ENCODE assay signal across 8 cellular contexts in genomic region chr1:25922064-25922632, GRCh38. TPM values are rescaled to one million over a fixed set of nuclear protein-coding genes. Genes with fewer than 3 reads are reported as not detected.
DNase-seq lines count a peak whose midpoint lies in the region; ATAC-seq and TF ChIP-seq lines count a peak whose summit lies in the region.

No MANE protein-coding gene starts in this region.

- TF ChIP-seq POLR2A in tibial nerve (IDR thresholded peaks at IDR 0.05), result no peak

- peak overlapping the region; percentile 95 for H3K27ac ChIP-seq in angular gyrus (ENCODE audit: low read depth, low read length)
- H3K27ac ChIP-seq in liver (ENCODE audit: low read depth in 1 of 2, low read length in 2 of 2), result no peak overlapping the region
- H3K27ac ChIP-seq in tibial nerve, result peak overlapping the region; percentile 76 to 83 (median 80)

- H3K4me1 ChIP-seq in liver (ENCODE audit: control insufficient read depth in 4 of 4, insufficient read depth in 4 of 4, low read length in 3 of 4) (peaks cover 2 to 17% (median 13%) of the 10 kb centered on the region in 4 donors), tibial nerve (peaks cover 0 to 32% (median 10%) of the 10 kb centered on the region in 4 donors), mucosa of descending colon (ENCODE audit: low read depth) (peaks cover 8% of the 10 kb centered on the region)

- no peak for TF ChIP-seq CTCF in liver (IDR thresholded peaks at IDR 0.05; ENCODE audit: low read depth, low read length, missing input control)
- no peak for TF ChIP-seq CTCF in tibial nerve (IDR thresholded peaks at IDR 0.05)
- TF ChIP-seq CTCF in mucosa of descending colon (IDR thresholded peaks at IDR 0.05), result no peak

- H3K27me3 ChIP-seq in liver (ENCODE audit: control insufficient read depth in 4 of 4, insufficient read depth in 4 of 4, low read length in 3 of 4), result no peaks in the 10 kb centered on the region
- H3K27me3 ChIP-seq in tibial nerve, result no peaks in the 10 kb centered on the region

- H3K27ac Mint-ChIP-seq in activated T-cell treated with anti-CD3 and anti-CD28 coated beads, Interleukin-2, amount 50 U/mL, for 24 hours, result peak overlapping the region; percentile 61

- H3K27me3 Mint-ChIP-seq in activated T-cell treated with anti-CD3 and anti-CD28 coated beads, Interleukin-2, amount 50 U/mL, for 24 hours, result peaks cover 23% of the 10 kb centered on the region

- no peaks in the 10 kb centered on the region for H3K36me3 Mint-ChIP-seq in activated T-cell treated with anti-CD3 and anti-CD28 coated beads, Interleukin-2, amount 50 U/mL, for 24 hours (ENCODE audit: low read depth)

- no peak overlapping the region for H3K9ac ChIP-seq in liver (ENCODE audit: low read depth in 1 of 2, low read length in 2 of 2)

- ATAC-seq in HG02970 (IDR thresholded peaks at IDR 0.05; ENCODE audit: low FRiP score, unreplicated experiment), result no peak
- ATAC-seq in GM19023 (IDR thresholded peaks at IDR 0.05; ENCODE audit: unreplicated experiment), result no peak
- ATAC-seq in mucosa of descending colon, result no peak

- H3K9me3 ChIP-seq in liver (ENCODE audit: control insufficient read depth in 4 of 4, low read length in 3 of 4) (no peaks in the 10 kb centered on the region), tibial nerve (no peaks in the 10 kb centered on the region), mucosa of descending colon (no peaks in the 10 kb centered on the region)

- H3K4me3 Mint-ChIP-seq in activated T-cell treated with anti-CD3 and anti-CD28 coated beads, Interleukin-2, amount 50 U/mL, for 24 hours, result peak overlapping the region; percentile 65

- peak overlapping the region in 2 of 3 donors; percentile 45 to 49 for H3K4me3 ChIP-seq in liver (ENCODE audit: low read depth in 1 of 3, low read length in 3 of 3)
- H3K4me3 ChIP-seq in tibial nerve, result peak overlapping the region; percentile 42 to 65 (median 58)
- no peak overlapping the region for H3K4me3 ChIP-seq in mucosa of descending colon

- no peaks in the 10 kb centered on the region for H3K9me3 Mint-ChIP-seq in activated T-cell treated with anti-CD3 and anti-CD28 coated beads, Interleukin-2, amount 50 U/mL, for 24 hours

- TF ChIP-seq EP300 in tibial nerve (IDR thresholded peaks at IDR 0.05), result no peak

- DNase-seq in activated T-cell treated with anti-CD3 and anti-CD28 coated beads, Interleukin-2, amount 50 U/mL, for 24 hours, result no peak
- DNase-seq in activated T-cell treated with anti-CD3 and anti-CD28 coated beads, Interleukin-2, amount 50 U/mL, for 1 hour, result no peak
- DNase-seq in tibial nerve (ENCODE audit: low spot score in 2 of 2), result no peak
- no peak for DNase-seq in mucosa of descending colon

- no peak for TF ChIP-seq RAD21 in liver (IDR thresholded peaks at IDR 0.05)

- intact Hi-C loops in mucosa of descending colon (cut with DNase I, micrococcal nuclease), result no loop called here

- peaks cover 35% of the 10 kb centered on the region for H3K4me1 Mint-ChIP-seq in activated T-cell treated with anti-CD3 and anti-CD28 coated beads, Interleukin-2, amount 50 U/mL, for 24 hours (ENCODE audit: low read depth)

- WGBS in liver, result 38% methylated on average over 12 of the region's 12 CpGs
- WGBS in tibial nerve, 2 donors, result 15 to 18% methylated on average over 12 of the region's 12 CpGs

- H3K36me3 ChIP-seq in liver (ENCODE audit: control insufficient read depth in 4 of 4, insufficient read depth in 3 of 4, low read depth in 1 of 4, low read length in 3 of 4) (no peaks in the 10 kb centered on the region), tibial nerve (no peaks in the 10 kb centered on the region), mucosa of descending colon (ENCODE audit: low read depth) (no peaks in the 10 kb centered on the region)

TF ChIP-seq in liver, 16 proteins besides CTCF, POLR2A, EP300 and RAD21:
- TF ChIP-seq YY1 (IDR thresholded peaks at IDR 0.05) (peak; percentile 29), FOXA2 (IDR thresholded peaks at IDR 0.05) (no peak)
TF ChIP-seq in liver: peak in this region for 1.

RNA-seq across cellular contexts. Expression of gene STMN1, which starts 15.9 kb away (rescaled TPM):
- total RNA-seq in liver (10 to 100 TPM in 1 of 2 donors, under 1 TPM in 1; 0.75 to 40.1 TPM), tibial nerve (100 to 1,000 TPM in 2 of 4 donors, 10 to 100 TPM in 2; 79.2 to 140 (median 105) TPM), mucosa of descending colon (100 to 1,000 TPM in 1 of 3 donors, 10 to 100 TPM in 2; 32.6 to 103 (median 52.6) TPM)
- polyA plus RNA-seq in liver, result 10 to 100 TPM; 13.5 to 22.2 TPM

RNA-seq across cellular contexts. Expression of gene PAQR7, which starts 46.6 kb away (rescaled TPM):
- total RNA-seq in liver, result 1 to 10 TPM; 2.0 to 9.0 TPM
- polyA plus RNA-seq in liver, result 1 to 10 TPM; 1.5 to 1.6 TPM
- 1 to 10 TPM; 5.4 to 8.7 (median 7.5) TPM for total RNA-seq in tibial nerve
- 1 to 10 TPM; 2.5 to 7.7 (median 2.7) TPM for total RNA-seq in mucosa of descending colon

Comparison
In these comparisons a context has a peak if more than half of its experiments do, and no peak if none do; other contexts are left out.
1. H3K27ac ChIP-seq: peak in angular gyrus (single experiment) and tibial nerve (4 of 4); none in liver (0 of 2).